ENCODE assay signal across 15 cellular contexts in genomic region chr7:128102490-128103291, GRCh38.
A peak's percentile ranks its signal among the peaks of the same experiment; 100 is the strongest.
DNase-seq lines count a peak whose midpoint lies in the region; ATAC-seq and TF ChIP-seq lines count a peak whose summit lies in the region.
"Had no signal": no experiment of that assay in that cellular context is flagged by ENCODE, and none has a peak within 500 bp of the region (broad histone marks: within the 10 kb centered on the region; RNA-seq: fewer than 3 reads in every experiment).

No MANE protein-coding gene starts in this region.

- H3K36me3 ChIP-seq in OCI-LY1 (ENCODE audit: insufficient read depth, low read length) (no peaks in the 10 kb centered on the region), GM23248 (ENCODE audit: low read depth) (no peaks in the 10 kb centered on the region), HAP-1 (replicated peaks) (no peaks in the 10 kb centered on the region)
- H3K36me3 ChIP-seq: sigmoid colon, upper lobe of left lung had no signal

- no peak overlapping the region for H3K27ac Mint-ChIP-seq in activated T-cell treated with anti-CD3 and anti-CD28 coated beads, Interleukin-2, amount 50 U/mL, for 72 hours
- H3K27ac Mint-ChIP-seq in effector memory CD8-positive, alpha-beta T cell: peak overlapping the region; percentile 32 to 52
- H3K27ac Mint-ChIP-seq in stimulated activated memory B cell treated with anti-CD40 and anti-IgM and Interleukin-4, amounts not matched to agents 10 μg/mL and 1 μg/mL and 100 μg/mL, for 72 hours: peak overlapping the region; percentile 93

- H3K9me3 ChIP-seq in OCI-LY1 (ENCODE audit: low read length) (no peaks in the 10 kb centered on the region), GM23248 (ENCODE audit: low read depth) (no peaks in the 10 kb centered on the region), HAP-1 (no peaks in the 10 kb centered on the region)
- H3K9me3 ChIP-seq: sigmoid colon, upper lobe of left lung had no signal

- no peaks in the 10 kb centered on the region for H3K9me3 Mint-ChIP-seq in activated T-cell treated with anti-CD3 and anti-CD28 coated beads, Interleukin-2, amount 50 U/mL, for 72 hours
- no peaks in the 10 kb centered on the region for H3K9me3 Mint-ChIP-seq in effector memory CD8-positive, alpha-beta T cell
- no peaks in the 10 kb centered on the region for H3K9me3 Mint-ChIP-seq in stimulated activated memory B cell treated with anti-CD40 and anti-IgM and Interleukin-4, amounts not matched to agents 10 μg/mL and 1 μg/mL and 100 μg/mL, for 72 hours

- no peaks in the 10 kb centered on the region for H3K27me3 Mint-ChIP-seq in activated T-cell treated with anti-CD3 and anti-CD28 coated beads, Interleukin-2, amount 50 U/mL, for 72 hours (ENCODE audit: low read depth)
- H3K27me3 Mint-ChIP-seq in effector memory CD8-positive, alpha-beta T cell: no peaks in the 10 kb centered on the region
- H3K27me3 Mint-ChIP-seq in stimulated activated memory B cell treated with anti-CD40 and anti-IgM and Interleukin-4, amounts not matched to agents 10 μg/mL and 1 μg/mL and 100 μg/mL, for 72 hours: no peaks in the 10 kb centered on the region

- no peak for ATAC-seq in activated T-cell treated with anti-CD3 and anti-CD28 coated beads, Interleukin-2, amount 50 U/mL, for 72 hours (replicated peaks in 1 of 2)
- ATAC-seq in effector memory CD8-positive, alpha-beta T cell (replicated peaks): no peak
- ATAC-seq in stimulated activated memory B cell treated with anti-CD40 and anti-IgM and Interleukin-4, amounts not matched to agents 10 μg/mL and 1 μg/mL and 100 μg/mL, for 72 hours: no peak
- ATAC-seq: HCT116 had no signal

- TF ChIP-seq CTCF in OCI-LY1 (IDR thresholded peaks at IDR 0.05; ENCODE audit: low read length): no peak

- H3K27me3 ChIP-seq in OCI-LY1 (ENCODE audit: insufficient read depth, low read length): no peaks in the 10 kb centered on the region; the same call in 1 of the 2 replicates
- H3K27me3 ChIP-seq in GM23248 (replicated peaks; ENCODE audit: insufficient read depth): no peaks in the 10 kb centered on the region
- peaks cover 16% of the 10 kb centered on the region for H3K27me3 ChIP-seq in HAP-1 (ENCODE audit: low read depth)

- H3K4me3 Mint-ChIP-seq in activated T-cell treated with anti-CD3 and anti-CD28 coated beads, Interleukin-2, amount 50 U/mL, for 72 hours: peak overlapping the region; percentile 46 to 81
- peak overlapping the region; percentile 63 to 89 for H3K4me3 Mint-ChIP-seq in effector memory CD8-positive, alpha-beta T cell
- H3K4me3 Mint-ChIP-seq in stimulated activated memory B cell treated with anti-CD40 and anti-IgM and Interleukin-4, amounts not matched to agents 10 μg/mL and 1 μg/mL and 100 μg/mL, for 72 hours: peak overlapping the region; percentile 37

- DNase-seq in activated T-cell treated with anti-CD3 and anti-CD28 coated beads, Interleukin-2, amount 50 U/mL, for 72 hours: no peak
- no peak for DNase-seq in activated T-cell treated with anti-CD3 and anti-CD28 coated beads, Interleukin-2, amount 50 U/mL, for 48 hours
- no peak for DNase-seq in effector memory CD8-positive, alpha-beta T cell
- no peak for DNase-seq in GM23248
- no peak for DNase-seq in HAP-1 (ENCODE audit: low spot score in 2 of 2)
- no peak for DNase-seq in SIG-M5 (lab: John Stamatoyannopoulos, UW)
- DNase-seq: amniotic stem cell; IMR-90; NCI-H1105; sigmoid colon; stimulated activated CD4-positive, alpha-beta T cell treated with anti-CD3 and anti-CD28 coated beads, Interleukin-4, amount 100 ng/mL, for 24 hours had no signal

- H4K20me1 ChIP-seq in OCI-LY1 (ENCODE audit: insufficient read depth, low read length) (no peaks in the 10 kb centered on the region), GM23248 (ENCODE audit: insufficient read depth) (no peaks in the 10 kb centered on the region)

- H3K9ac ChIP-seq in OCI-LY1 (ENCODE audit: low read length) (no peak overlapping the region), GM23248 (no peak overlapping the region)

- in situ Hi-C loops in GM23248 (cut with MboI) (no loop called here), HAP-1 (cut with MboI; ENCODE audit: low sequenced_read_pairs) (no loop called here)

- no peaks in the 10 kb centered on the region for H3K9me2 ChIP-seq in OCI-LY1 (ENCODE audit: low read depth, low read length)
- no peaks in the 10 kb centered on the region for H3K9me2 ChIP-seq in GM23248 (ENCODE audit: insufficient read depth)

- H3K4me1 Mint-ChIP-seq in activated T-cell treated with anti-CD3 and anti-CD28 coated beads, Interleukin-2, amount 50 U/mL, for 72 hours (ENCODE audit: low read depth): peaks cover 29% of the 10 kb centered on the region
- H3K4me1 Mint-ChIP-seq in effector memory CD8-positive, alpha-beta T cell (ENCODE audit: low read depth in 2 of 2): peaks cover 35 to 40% of the 10 kb centered on the region in 2 donors
- H3K4me1 Mint-ChIP-seq in stimulated activated memory B cell treated with anti-CD40 and anti-IgM and Interleukin-4, amounts not matched to agents 10 μg/mL and 1 μg/mL and 100 μg/mL, for 72 hours: peaks cover 73% of the 10 kb centered on the region

- H3K4me3 ChIP-seq in OCI-LY1 (ENCODE audit: low read depth, low read length, poor library complexity, severe bottlenecking) (peak overlapping the region; percentile 64), GM23248 (no peak overlapping the region), HAP-1 (no peak overlapping the region)

- H3K4me1 ChIP-seq in OCI-LY1 (ENCODE audit: insufficient read depth, low read length, severe bottlenecking) (peaks cover 24% of the 10 kb centered on the region), GM23248 (ENCODE audit: insufficient read depth) (no peaks in the 10 kb centered on the region), HAP-1 (no peaks in the 10 kb centered on the region)

- H2AFZ ChIP-seq in OCI-LY1 (ENCODE audit: low read length): no peak overlapping the region
- H2AFZ ChIP-seq in GM23248: no peak overlapping the region

- 73 to 79% methylated on average over 7 of the region's 7 CpGs for WGBS in GM23248 (ENCODE audit: low coverage in 1 of 2, low lambda C conversion rate in 2 of 2, missing lambda C conversion rate in 2 of 2), 2 experiments

- H3K79me2 ChIP-seq in OCI-LY1 (ENCODE audit: insufficient read depth, low read length) (no peaks in the 10 kb centered on the region), GM23248 (ENCODE audit: insufficient read depth) (no peaks in the 10 kb centered on the region)

- H3K27ac ChIP-seq in OCI-LY1 (ENCODE audit: low read depth, low read length, poor library complexity, severe bottlenecking): peak overlapping the region; percentile 8
- H3K27ac ChIP-seq in GM23248: no peak overlapping the region
- H3K27ac ChIP-seq: sigmoid colon, upper lobe of left lung had no signal

- no peaks in the 10 kb centered on the region for H3K36me3 Mint-ChIP-seq in activated T-cell treated with anti-CD3 and anti-CD28 coated beads, Interleukin-2, amount 50 U/mL, for 72 hours (ENCODE audit: insufficient read depth in 2 of 2)
- peaks cover 17% of the 10 kb centered on the region for H3K36me3 Mint-ChIP-seq in effector memory CD8-positive, alpha-beta T cell (ENCODE audit: insufficient read depth)
- H3K36me3 Mint-ChIP-seq in stimulated activated memory B cell treated with anti-CD40 and anti-IgM and Interleukin-4, amounts not matched to agents 10 μg/mL and 1 μg/mL and 100 μg/mL, for 72 hours: peaks cover 1% of the 10 kb centered on the region

- H3F3A ChIP-seq in OCI-LY1 (ENCODE audit: insufficient read depth, low read length) (no peaks in the 10 kb centered on the region), GM23248 (ENCODE audit: insufficient read depth) (peaks cover 4% of the 10 kb centered on the region; the same call in 1 of the 2 replicates)

- H3K4me2 ChIP-seq in OCI-LY1 (ENCODE audit: low read length) (no peak overlapping the region), GM23248 (ENCODE audit: unreplicated experiment) (no peak overlapping the region)
